27 cellular contexts compared by ENCODE assay signal in genomic region chr2:144280009-144280408, GRCh38.
"Had no signal": no experiment of that assay in that cellular context is flagged by ENCODE, and none has a peak within 500 bp of the region (broad histone marks: within the 10 kb centered on the region; RNA-seq: fewer than 3 reads in every experiment).

No MANE protein-coding gene starts in this region.

- FAIRE-seq: colon, islet of Langerhans had no signal

- DNase-seq: dorsolateral prefrontal cortex; effector CD4-positive, alpha-beta T cell; foreskin keratinocyte; glutamatergic neuron; heart right ventricle; hippocampal formation; left cardiac atrium; left lung; mesenchymal stem cell; mucosa of descending colon; naive B cell; nephron progenitor cell; nucleus accumbens; sigmoid colon; stimulated activated CD4-positive, alpha-beta T cell treated with anti-CD3 and anti-CD28 coated beads, Interleukin-2, amount 100 ng/mL, for 24 hours; stimulated activated CD4-positive, alpha-beta T cell treated with anti-CD3 and anti-CD28 coated beads, Interleukin-4, amount 100 ng/mL, for 24 hours; stimulated activated naive CD8-positive, alpha-beta T cell treated with anti-CD3 and anti-CD28 coated beads, Interleukin-15, Interleukin-2, amounts not matched to agents 100 U/mL and 50 U/mL, for 24 hours; substantia nigra; testis; tibial artery had no signal

- H3K27ac Mint-ChIP-seq: mesothelial cell of epicardium, nephron progenitor cell, type B pancreatic cell had no signal

- H3K27me3 ChIP-seq: dorsolateral prefrontal cortex, foreskin keratinocyte, heart right ventricle, left lung, right atrium auricular region, sigmoid colon, testis, tibial artery had no signal

- H3K27ac ChIP-seq: dorsolateral prefrontal cortex, foreskin keratinocyte, heart right ventricle, left lung, right atrium auricular region, sigmoid colon, testis, tibial artery had no signal

- H3K4me1 ChIP-seq: foreskin keratinocyte, left lung, prostate gland, right atrium auricular region, sigmoid colon, testis, tibial artery had no signal

- H3K9me3 Mint-ChIP-seq: mesothelial cell of epicardium; naive B cell; nephron progenitor cell; stimulated activated memory B cell treated with anti-CD40 and anti-IgM and Interleukin-4, amounts not matched to agents 10 μg/mL and 1 μg/mL and 100 μg/mL, for 72 hours; type B pancreatic cell had no signal

- H3K9me3 ChIP-seq: heart right ventricle, left lung, mucosa of descending colon, prostate gland, right atrium auricular region, sigmoid colon, testis, tibial artery had no signal

- H3K27me3 Mint-ChIP-seq: naive B cell; stimulated activated memory B cell treated with anti-CD40 and anti-IgM and Interleukin-4, amounts not matched to agents 10 μg/mL and 1 μg/mL and 100 μg/mL, for 72 hours; type B pancreatic cell had no signal

- H3K4me3 Mint-ChIP-seq: mesothelial cell of epicardium; naive B cell; nephron progenitor cell; stimulated activated memory B cell treated with anti-CD40 and anti-IgM and Interleukin-4, amounts not matched to agents 10 μg/mL and 1 μg/mL and 100 μg/mL, for 72 hours; type B pancreatic cell had no signal

- H3K36me3 ChIP-seq: heart right ventricle, left lung, prostate gland, right atrium auricular region, sigmoid colon, tibial artery had no signal

- ATAC-seq: foreskin keratinocyte; heart right ventricle; left cardiac atrium; left lung; mucosa of descending colon; stimulated activated memory B cell treated with anti-CD40 and anti-IgM and Interleukin-4, amounts not matched to agents 10 μg/mL and 1 μg/mL and 100 μg/mL, for 72 hours; stimulated activated naive CD8-positive, alpha-beta T cell treated with anti-CD3 and anti-CD28 coated beads, Interleukin-15, Interleukin-2, amounts not matched to agents 100 U/mL and 50 U/mL, for 24 hours had no signal

- H3K36me3 Mint-ChIP-seq: mesothelial cell of epicardium; naive B cell; stimulated activated memory B cell treated with anti-CD40 and anti-IgM and Interleukin-4, amounts not matched to agents 10 μg/mL and 1 μg/mL and 100 μg/mL, for 72 hours; type B pancreatic cell had no signal

- H3K4me1 Mint-ChIP-seq: mesothelial cell of epicardium had no signal

- H3K4me3 ChIP-seq: dorsolateral prefrontal cortex, heart right ventricle, left lung, mucosa of descending colon, prostate gland, right atrium auricular region, sigmoid colon, testis, tibial artery had no signal
